ENCODE assay signal across 10 cellular contexts in the genomic region with DNA sequence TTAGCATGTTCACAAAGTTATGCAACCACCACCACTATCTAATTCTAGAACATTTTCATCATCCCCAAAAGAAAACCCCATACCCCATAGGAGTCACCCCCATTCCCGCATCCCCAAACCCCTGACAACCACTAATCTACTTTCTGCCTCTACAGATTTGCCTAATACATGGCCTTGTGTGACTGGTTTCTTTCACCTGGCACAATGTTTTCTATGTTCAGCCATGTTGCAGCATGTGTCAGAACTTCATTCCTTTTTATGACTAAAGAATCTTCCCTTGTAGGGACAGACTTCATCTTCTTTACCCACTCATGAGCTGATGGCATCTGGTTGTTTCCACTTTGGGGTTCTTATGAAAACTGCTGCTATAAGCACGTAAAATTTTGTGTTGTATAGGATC. TPM values are rescaled to one million over a fixed set of nuclear protein-coding genes. Genes with fewer than 3 reads are reported as not detected.
DNase-seq lines count a peak whose midpoint lies in the region; ATAC-seq and TF ChIP-seq lines count a peak whose summit lies in the region.
"Had no signal": no experiment of that assay in that cellular context is flagged by ENCODE, and none has a peak within 500 bp of the region (broad histone marks: within the 10 kb centered on the region; RNA-seq: fewer than 3 reads in every experiment).

No MANE protein-coding gene starts in this region.

- peaks cover 97% of the 10 kb centered on the region for H3K4me1 ChIP-seq in CD8-positive, alpha-beta T cell (ENCODE audit: insufficient read depth, low read length)
- H3K4me1 ChIP-seq in Loucy (ENCODE audit: insufficient read depth, low read length, poor library complexity, severe bottlenecking) (peaks cover 79% of the 10 kb centered on the region), rectal smooth muscle tissue (ENCODE audit: control insufficient read depth, insufficient read depth, low read length) (peaks cover 6% of the 10 kb centered on the region)

- H3K27me3 ChIP-seq in CD8-positive, alpha-beta T cell (ENCODE audit: insufficient read depth, low read length) = no peaks in the 10 kb centered on the region
- H3K27me3 ChIP-seq in Loucy (ENCODE audit: insufficient read depth, low read length, poor library complexity, severe bottlenecking) (no peaks in the 10 kb centered on the region), rectal smooth muscle tissue (ENCODE audit: control insufficient read depth, insufficient read depth, low read length) (no peaks in the 10 kb centered on the region)

- no peak for TF ChIP-seq CTCF in CD8-positive, alpha-beta T cell (IDR thresholded peaks at IDR 0.05)
- TF ChIP-seq CTCF in Loucy (conservative IDR thresholded peaks at IDR 0.05; ENCODE audit: low read length) (no peak), chondrocyte (IDR thresholded peaks at IDR 0.05) (no peak)

- H3F3A ChIP-seq in Loucy (ENCODE audit: low read depth) = peaks cover 13% of the 10 kb centered on the region; the same call in 1 of the 2 replicates

- H3K36me3 Mint-ChIP-seq in CD8-positive, alpha-beta T cell = peaks cover 27% of the 10 kb centered on the region
- no peaks in the 10 kb centered on the region for H3K36me3 Mint-ChIP-seq in chondrocyte (ENCODE audit: low read depth)

- H3K27ac ChIP-seq in CD8-positive, alpha-beta T cell (ENCODE audit: low read depth, low read length) = peak overlapping the region; percentile 69
- H3K27ac ChIP-seq in rectal smooth muscle tissue (ENCODE audit: low read depth, low read length) = peak overlapping the region; percentile 40

- no peak overlapping the region for H2AFZ ChIP-seq in Loucy (ENCODE audit: low read length)

- H3K27ac Mint-ChIP-seq in CD8-positive, alpha-beta T cell = peak overlapping the region; percentile 91
- H3K27ac Mint-ChIP-seq in chondrocyte (ENCODE audit: unreplicated experiment) = peak overlapping the region; percentile 45

- H3K27me3 Mint-ChIP-seq in CD8-positive, alpha-beta T cell (ENCODE audit: low read depth) = no peaks in the 10 kb centered on the region
- no peaks in the 10 kb centered on the region for H3K27me3 Mint-ChIP-seq in chondrocyte (ENCODE audit: low read depth)

- ATAC-seq in CD8-positive, alpha-beta T cell = peak; percentile 10
- no peak for ATAC-seq in GM18868 (IDR thresholded peaks at IDR 0.05; ENCODE audit: unreplicated experiment)
- ATAC-seq in GM19452 (IDR thresholded peaks at IDR 0.05; ENCODE audit: unreplicated experiment) = no peak
- no peak for ATAC-seq in GM21447 (IDR thresholded peaks at IDR 0.05; ENCODE audit: unreplicated experiment)

- no peaks in the 10 kb centered on the region for H3K9me3 ChIP-seq in CD8-positive, alpha-beta T cell (ENCODE audit: low read length)
- H3K9me3 ChIP-seq in Loucy (ENCODE audit: insufficient read depth, low read depth, low read length) = no peaks in the 10 kb centered on the region

- DNase-seq in CD8-positive, alpha-beta T cell = no peak
- no peak for DNase-seq in chondrocyte (ENCODE audit: low spot score)
- DNase-seq in activated effector memory CD4-positive, alpha-beta T cell treated with Interleukin-2 at 50 U/mL for 16 hours = no peak
- DNase-seq: DMS79, NCI-H2081 had no signal

- H3K79me2 ChIP-seq in Loucy (ENCODE audit: insufficient read depth, low read length) = peaks cover 89% of the 10 kb centered on the region

- H3K4me3 ChIP-seq in CD8-positive, alpha-beta T cell (ENCODE audit: low read depth, low read length) = no peak overlapping the region
- H3K4me3 ChIP-seq in Loucy (ENCODE audit: low read length, poor library complexity, severe bottlenecking) (peak overlapping the region; percentile 74), rectal smooth muscle tissue (ENCODE audit: low read length) (no peak overlapping the region)

- peak overlapping the region; percentile 72 for H3K4me3 Mint-ChIP-seq in CD8-positive, alpha-beta T cell
- no peak overlapping the region for H3K4me3 Mint-ChIP-seq in chondrocyte (ENCODE audit: unreplicated experiment)

- H3K4me1 Mint-ChIP-seq in CD8-positive, alpha-beta T cell (ENCODE audit: low read depth) = peaks cover 96% of the 10 kb centered on the region
- peaks cover 55% of the 10 kb centered on the region for H3K4me1 Mint-ChIP-seq in chondrocyte (ENCODE audit: low read depth)

- POLR2A ChIA-PET in CD8-positive, alpha-beta T cell (lab: Charles Lee) = interaction anchor here (1.0 to 3.7 kb wide), 10 partner anchors 11 to 72 kb away, joined by 3 to 29 read pairs (median 10); no protein-coding TSS in a partner anchor

- H4K20me1 ChIP-seq in Loucy (ENCODE audit: insufficient read depth, low read length, poor library complexity, severe bottlenecking) = peaks cover 3% of the 10 kb centered on the region

- no peaks in the 10 kb centered on the region for H3K36me3 ChIP-seq in CD8-positive, alpha-beta T cell (ENCODE audit: insufficient read depth, low read length)
- H3K36me3 ChIP-seq in Loucy (ENCODE audit: insufficient read depth, low read length) (peaks cover 3% of the 10 kb centered on the region; the same call in 1 of the 2 replicates), rectal smooth muscle tissue (ENCODE audit: control insufficient read depth, insufficient read depth, low read length) (no peaks in the 10 kb centered on the region)

- peak overlapping the region; percentile 94 for H3K4me2 ChIP-seq in Loucy (ENCODE audit: low read depth, low read length, poor library complexity, severe bottlenecking)

- H3K9me2 ChIP-seq in Loucy (replicated peaks; ENCODE audit: low read depth, low read length) = no peaks in the 10 kb centered on the region

- intact Hi-C loops in CD8-positive, alpha-beta T cell (cut with DNase I, micrococcal nuclease) = loop anchor here in 1 of 2 experiments (5.0 kb wide), 1 partner anchor 70 kb away; no protein-coding TSS in a partner anchor

- H3K9ac ChIP-seq in Loucy (ENCODE audit: low read depth, low read length, poor library complexity, severe bottlenecking) (peak overlapping the region; percentile 65), rectal smooth muscle tissue (ENCODE audit: low read length) (no peak overlapping the region)

- H3K9me3 Mint-ChIP-seq in CD8-positive, alpha-beta T cell = no peaks in the 10 kb centered on the region
- H3K9me3 Mint-ChIP-seq in chondrocyte (ENCODE audit: low read depth) = no peaks in the 10 kb centered on the region

- CTCF ChIA-PET in CD8-positive, alpha-beta T cell (lab: Charles Lee) = interaction anchor here (0.6 to 3.9 kb wide), 10 partner anchors 10 to 51 kb away, joined by 3 to 18 read pairs (median 7); no protein-coding TSS in a partner anchor

RNA-seq across cellular contexts. Expression of a gene that starts 34.6 kb away (rescaled TPM):
- total RNA-seq in CD8-positive, alpha-beta T cell = 100 to 1,000 TPM; 475 to 490 TPM
- total RNA-seq in chondrocyte = 79.2 to 155 TPM (median 80.8 TPM) in 3 replicates
